Comparison of ENCODE assay signal across 1 cellular context in the genomic region with DNA sequence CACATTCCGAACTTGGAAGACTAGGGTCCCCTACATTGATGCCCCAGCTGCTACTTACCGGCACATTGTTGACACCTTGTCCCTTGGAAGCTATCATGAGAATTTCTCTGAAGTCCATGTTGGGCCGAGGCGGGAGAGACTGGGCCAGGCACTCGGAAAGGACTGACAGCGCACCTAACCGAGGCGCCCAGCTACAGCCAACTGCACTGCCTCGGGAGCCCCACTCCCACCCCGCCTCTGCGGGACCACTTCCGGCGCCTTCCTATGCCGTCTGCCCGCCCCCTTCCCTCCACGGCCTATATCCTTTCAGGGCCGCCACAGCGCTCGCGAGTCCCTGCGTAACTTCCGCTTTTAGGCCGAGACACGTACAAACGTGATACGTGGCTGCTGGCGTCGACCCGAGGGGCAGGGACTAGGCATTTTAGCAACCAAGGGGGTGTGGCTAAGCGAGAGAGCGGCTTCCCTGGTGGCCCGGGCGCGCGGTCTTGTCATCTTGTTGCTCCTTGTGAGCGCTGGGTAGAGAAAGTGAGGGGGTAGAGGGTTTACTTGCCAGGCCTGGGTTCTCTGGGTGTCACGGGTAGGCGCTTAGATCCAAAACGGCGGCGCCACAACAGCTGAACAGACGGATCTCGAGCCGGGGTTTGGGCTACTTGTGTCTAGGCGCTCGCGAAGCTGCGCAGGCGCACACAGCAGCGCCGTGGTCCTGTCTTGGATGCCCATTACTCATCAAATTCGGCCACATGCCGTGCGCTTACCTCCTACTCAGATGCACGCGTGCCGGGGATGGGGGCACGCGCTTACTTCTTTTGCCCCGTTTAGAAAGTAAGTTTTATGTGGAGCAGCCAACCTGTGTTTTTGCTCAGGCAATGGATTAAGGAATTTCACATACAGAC.
TF ChIP-seq lines count a peak whose summit lies in the region.

A gene with protein sequence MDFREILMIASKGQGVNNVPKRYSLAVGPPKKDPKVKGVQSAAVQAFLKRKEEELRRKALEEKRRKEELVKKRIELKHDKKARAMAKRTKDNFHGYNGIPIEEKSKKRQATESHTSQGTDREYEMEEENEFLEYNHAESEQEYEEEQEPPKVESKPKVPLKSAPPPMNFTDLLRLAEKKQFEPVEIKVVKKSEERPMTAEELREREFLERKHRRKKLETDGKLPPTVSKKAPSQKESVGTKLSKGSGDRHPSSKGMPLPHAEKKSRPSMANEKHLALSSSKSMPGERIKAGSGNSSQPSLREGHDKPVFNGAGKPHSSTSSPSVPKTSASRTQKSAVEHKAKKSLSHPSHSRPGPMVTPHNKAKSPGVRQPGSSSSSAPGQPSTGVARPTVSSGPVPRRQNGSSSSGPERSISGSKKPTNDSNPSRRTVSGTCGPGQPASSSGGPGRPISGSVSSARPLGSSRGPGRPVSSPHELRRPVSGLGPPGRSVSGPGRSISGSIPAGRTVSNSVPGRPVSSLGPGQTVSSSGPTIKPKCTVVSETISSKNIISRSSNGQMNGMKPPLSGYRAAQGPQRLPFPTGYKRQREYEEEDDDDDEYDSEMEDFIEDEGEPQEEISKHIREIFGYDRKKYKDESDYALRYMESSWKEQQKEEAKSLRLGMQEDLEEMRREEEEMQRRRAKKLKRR (minus strand): TSS at position 203 of the 893 bp plus-strand sequence. CDS start 85 bp downstream, at position 118.

TF ChIP-seq in GM12878, 131 proteins besides CTCF, POLR2A, EP300 and RAD21 (continued from another document and continues in another):
- TF ChIP-seq, protein P1, sequence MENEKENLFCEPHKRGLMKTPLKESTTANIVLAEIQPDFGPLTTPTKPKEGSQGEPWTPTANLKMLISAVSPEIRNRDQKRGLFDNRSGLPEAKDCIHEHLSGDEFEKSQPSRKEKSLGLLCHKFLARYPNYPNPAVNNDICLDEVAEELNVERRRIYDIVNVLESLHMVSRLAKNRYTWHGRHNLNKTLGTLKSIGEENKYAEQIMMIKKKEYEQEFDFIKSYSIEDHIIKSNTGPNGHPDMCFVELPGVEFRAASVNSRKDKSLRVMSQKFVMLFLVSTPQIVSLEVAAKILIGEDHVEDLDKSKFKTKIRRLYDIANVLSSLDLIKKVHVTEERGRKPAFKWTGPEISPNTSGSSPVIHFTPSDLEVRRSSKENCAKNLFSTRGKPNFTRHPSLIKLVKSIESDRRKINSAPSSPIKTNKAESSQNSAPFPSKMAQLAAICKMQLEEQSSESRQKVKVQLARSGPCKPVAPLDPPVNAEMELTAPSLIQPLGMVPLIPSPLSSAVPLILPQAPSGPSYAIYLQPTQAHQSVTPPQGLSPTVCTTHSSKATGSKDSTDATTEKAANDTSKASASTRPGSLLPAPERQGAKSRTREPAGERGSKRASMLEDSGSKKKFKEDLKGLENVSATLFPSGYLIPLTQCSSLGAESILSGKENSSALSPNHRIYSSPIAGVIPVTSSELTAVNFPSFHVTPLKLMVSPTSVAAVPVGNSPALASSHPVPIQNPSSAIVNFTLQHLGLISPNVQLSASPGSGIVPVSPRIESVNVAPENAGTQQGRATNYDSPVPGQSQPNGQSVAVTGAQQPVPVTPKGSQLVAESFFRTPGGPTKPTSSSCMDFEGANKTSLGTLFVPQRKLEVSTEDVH (IDR thresholded peaks at IDR 0.05; ENCODE audit: low read depth, partially characterized antibody), result peak; percentile 68
- no peak for TF ChIP-seq NR2F1 (conservative IDR thresholded peaks at IDR 0.05)
- no peak for TF ChIP-seq KAT2A (conservative IDR thresholded peaks at IDR 0.05; ENCODE audit: control insufficient read depth, low read depth, low read length)
- TF ChIP-seq, protein P2, sequence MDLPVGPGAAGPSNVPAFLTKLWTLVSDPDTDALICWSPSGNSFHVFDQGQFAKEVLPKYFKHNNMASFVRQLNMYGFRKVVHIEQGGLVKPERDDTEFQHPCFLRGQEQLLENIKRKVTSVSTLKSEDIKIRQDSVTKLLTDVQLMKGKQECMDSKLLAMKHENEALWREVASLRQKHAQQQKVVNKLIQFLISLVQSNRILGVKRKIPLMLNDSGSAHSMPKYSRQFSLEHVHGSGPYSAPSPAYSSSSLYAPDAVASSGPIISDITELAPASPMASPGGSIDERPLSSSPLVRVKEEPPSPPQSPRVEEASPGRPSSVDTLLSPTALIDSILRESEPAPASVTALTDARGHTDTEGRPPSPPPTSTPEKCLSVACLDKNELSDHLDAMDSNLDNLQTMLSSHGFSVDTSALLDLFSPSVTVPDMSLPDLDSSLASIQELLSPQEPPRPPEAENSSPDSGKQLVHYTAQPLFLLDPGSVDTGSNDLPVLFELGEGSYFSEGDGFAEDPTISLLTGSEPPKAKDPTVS (IDR thresholded peaks at IDR 0.05; ENCODE audit: low read depth, low read length), result no peak
- TF ChIP-seq CEBPB (IDR thresholded peaks at IDR 0.05; ENCODE audit: borderline replicate concordance in 1 of 2, low read depth in 2 of 2, low read length in 2 of 2), result no peak
- TF ChIP-seq, protein P3, sequence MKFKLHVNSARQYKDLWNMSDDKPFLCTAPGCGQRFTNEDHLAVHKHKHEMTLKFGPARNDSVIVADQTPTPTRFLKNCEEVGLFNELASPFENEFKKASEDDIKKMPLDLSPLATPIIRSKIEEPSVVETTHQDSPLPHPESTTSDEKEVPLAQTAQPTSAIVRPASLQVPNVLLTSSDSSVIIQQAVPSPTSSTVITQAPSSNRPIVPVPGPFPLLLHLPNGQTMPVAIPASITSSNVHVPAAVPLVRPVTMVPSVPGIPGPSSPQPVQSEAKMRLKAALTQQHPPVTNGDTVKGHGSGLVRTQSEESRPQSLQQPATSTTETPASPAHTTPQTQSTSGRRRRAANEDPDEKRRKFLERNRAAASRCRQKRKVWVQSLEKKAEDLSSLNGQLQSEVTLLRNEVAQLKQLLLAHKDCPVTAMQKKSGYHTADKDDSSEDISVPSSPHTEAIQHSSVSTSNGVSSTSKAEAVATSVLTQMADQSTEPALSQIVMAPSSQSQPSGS (IDR thresholded peaks at IDR 0.05; ENCODE audit: low read length), result no peak
- peak; percentile 45; the same call in 1 of the 2 replicates for TF ChIP-seq ATF7 (IDR thresholded peaks at IDR 0.05; ENCODE audit: low read depth)
- no peak for TF ChIP-seq CBX5 (IDR thresholded peaks at IDR 0.05; ENCODE audit: low read depth)
- TF ChIP-seq, protein P4, sequence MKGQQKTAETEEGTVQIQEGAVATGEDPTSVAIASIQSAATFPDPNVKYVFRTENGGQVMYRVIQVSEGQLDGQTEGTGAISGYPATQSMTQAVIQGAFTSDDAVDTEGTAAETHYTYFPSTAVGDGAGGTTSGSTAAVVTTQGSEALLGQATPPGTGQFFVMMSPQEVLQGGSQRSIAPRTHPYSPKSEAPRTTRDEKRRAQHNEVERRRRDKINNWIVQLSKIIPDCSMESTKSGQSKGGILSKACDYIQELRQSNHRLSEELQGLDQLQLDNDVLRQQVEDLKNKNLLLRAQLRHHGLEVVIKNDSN (IDR thresholded peaks at IDR 0.05; ENCODE audit: borderline replicate concordance, extremely low read length, insufficient read depth, low read depth, low read length), result no peak
- no peak for TF ChIP-seq MTA2 (IDR thresholded peaks at IDR 0.05; ENCODE audit: low read depth)
- TF ChIP-seq, protein P5, sequence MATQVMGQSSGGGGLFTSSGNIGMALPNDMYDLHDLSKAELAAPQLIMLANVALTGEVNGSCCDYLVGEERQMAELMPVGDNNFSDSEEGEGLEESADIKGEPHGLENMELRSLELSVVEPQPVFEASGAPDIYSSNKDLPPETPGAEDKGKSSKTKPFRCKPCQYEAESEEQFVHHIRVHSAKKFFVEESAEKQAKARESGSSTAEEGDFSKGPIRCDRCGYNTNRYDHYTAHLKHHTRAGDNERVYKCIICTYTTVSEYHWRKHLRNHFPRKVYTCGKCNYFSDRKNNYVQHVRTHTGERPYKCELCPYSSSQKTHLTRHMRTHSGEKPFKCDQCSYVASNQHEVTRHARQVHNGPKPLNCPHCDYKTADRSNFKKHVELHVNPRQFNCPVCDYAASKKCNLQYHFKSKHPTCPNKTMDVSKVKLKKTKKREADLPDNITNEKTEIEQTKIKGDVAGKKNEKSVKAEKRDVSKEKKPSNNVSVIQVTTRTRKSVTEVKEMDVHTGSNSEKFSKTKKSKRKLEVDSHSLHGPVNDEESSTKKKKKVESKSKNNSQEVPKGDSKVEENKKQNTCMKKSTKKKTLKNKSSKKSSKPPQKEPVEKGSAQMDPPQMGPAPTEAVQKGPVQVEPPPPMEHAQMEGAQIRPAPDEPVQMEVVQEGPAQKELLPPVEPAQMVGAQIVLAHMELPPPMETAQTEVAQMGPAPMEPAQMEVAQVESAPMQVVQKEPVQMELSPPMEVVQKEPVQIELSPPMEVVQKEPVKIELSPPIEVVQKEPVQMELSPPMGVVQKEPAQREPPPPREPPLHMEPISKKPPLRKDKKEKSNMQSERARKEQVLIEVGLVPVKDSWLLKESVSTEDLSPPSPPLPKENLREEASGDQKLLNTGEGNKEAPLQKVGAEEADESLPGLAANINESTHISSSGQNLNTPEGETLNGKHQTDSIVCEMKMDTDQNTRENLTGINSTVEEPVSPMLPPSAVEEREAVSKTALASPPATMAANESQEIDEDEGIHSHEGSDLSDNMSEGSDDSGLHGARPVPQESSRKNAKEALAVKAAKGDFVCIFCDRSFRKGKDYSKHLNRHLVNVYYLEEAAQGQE (IDR thresholded peaks at IDR 0.05; ENCODE audit: low read depth, low read length), result no peak
- TF ChIP-seq WRNIP1 (IDR thresholded peaks at IDR 0.05; ENCODE audit: borderline replicate concordance, low read depth, low read length), result no peak
- TF ChIP-seq ZNF24 (IDR thresholded peaks at IDR 0.05), result no peak
- TF ChIP-seq, protein P6, sequence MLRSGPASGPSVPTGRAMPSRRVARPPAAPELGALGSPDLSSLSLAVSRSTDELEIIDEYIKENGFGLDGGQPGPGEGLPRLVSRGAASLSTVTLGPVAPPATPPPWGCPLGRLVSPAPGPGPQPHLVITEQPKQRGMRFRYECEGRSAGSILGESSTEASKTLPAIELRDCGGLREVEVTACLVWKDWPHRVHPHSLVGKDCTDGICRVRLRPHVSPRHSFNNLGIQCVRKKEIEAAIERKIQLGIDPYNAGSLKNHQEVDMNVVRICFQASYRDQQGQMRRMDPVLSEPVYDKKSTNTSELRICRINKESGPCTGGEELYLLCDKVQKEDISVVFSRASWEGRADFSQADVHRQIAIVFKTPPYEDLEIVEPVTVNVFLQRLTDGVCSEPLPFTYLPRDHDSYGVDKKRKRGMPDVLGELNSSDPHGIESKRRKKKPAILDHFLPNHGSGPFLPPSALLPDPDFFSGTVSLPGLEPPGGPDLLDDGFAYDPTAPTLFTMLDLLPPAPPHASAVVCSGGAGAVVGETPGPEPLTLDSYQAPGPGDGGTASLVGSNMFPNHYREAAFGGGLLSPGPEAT (IDR thresholded peaks at IDR 0.05; ENCODE audit: low read depth), result peak; percentile 79; the same call in 1 of the 2 replicates
- TF ChIP-seq, protein P7, sequence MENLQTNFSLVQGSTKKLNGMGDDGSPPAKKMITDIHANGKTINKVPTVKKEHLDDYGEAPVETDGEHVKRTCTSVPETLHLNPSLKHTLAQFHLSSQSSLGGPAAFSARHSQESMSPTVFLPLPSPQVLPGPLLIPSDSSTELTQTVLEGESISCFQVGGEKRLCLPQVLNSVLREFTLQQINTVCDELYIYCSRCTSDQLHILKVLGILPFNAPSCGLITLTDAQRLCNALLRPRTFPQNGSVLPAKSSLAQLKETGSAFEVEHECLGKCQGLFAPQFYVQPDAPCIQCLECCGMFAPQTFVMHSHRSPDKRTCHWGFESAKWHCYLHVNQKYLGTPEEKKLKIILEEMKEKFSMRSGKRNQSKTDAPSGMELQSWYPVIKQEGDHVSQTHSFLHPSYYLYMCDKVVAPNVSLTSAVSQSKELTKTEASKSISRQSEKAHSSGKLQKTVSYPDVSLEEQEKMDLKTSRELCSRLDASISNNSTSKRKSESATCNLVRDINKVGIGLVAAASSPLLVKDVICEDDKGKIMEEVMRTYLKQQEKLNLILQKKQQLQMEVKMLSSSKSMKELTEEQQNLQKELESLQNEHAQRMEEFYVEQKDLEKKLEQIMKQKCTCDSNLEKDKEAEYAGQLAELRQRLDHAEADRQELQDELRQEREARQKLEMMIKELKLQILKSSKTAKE (IDR thresholded peaks at IDR 0.05; ENCODE audit: low read depth, poor library complexity, severe bottlenecking), result no peak
- no peak for TF ChIP-seq YBX1 (IDR thresholded peaks at IDR 0.05)
- peak; percentile 31; the same call in 1 of the 2 replicates for TF ChIP-seq BCL11A (IDR thresholded peaks at IDR 0.05; ENCODE audit: low read depth, low read length)
- TF ChIP-seq, protein P8, sequence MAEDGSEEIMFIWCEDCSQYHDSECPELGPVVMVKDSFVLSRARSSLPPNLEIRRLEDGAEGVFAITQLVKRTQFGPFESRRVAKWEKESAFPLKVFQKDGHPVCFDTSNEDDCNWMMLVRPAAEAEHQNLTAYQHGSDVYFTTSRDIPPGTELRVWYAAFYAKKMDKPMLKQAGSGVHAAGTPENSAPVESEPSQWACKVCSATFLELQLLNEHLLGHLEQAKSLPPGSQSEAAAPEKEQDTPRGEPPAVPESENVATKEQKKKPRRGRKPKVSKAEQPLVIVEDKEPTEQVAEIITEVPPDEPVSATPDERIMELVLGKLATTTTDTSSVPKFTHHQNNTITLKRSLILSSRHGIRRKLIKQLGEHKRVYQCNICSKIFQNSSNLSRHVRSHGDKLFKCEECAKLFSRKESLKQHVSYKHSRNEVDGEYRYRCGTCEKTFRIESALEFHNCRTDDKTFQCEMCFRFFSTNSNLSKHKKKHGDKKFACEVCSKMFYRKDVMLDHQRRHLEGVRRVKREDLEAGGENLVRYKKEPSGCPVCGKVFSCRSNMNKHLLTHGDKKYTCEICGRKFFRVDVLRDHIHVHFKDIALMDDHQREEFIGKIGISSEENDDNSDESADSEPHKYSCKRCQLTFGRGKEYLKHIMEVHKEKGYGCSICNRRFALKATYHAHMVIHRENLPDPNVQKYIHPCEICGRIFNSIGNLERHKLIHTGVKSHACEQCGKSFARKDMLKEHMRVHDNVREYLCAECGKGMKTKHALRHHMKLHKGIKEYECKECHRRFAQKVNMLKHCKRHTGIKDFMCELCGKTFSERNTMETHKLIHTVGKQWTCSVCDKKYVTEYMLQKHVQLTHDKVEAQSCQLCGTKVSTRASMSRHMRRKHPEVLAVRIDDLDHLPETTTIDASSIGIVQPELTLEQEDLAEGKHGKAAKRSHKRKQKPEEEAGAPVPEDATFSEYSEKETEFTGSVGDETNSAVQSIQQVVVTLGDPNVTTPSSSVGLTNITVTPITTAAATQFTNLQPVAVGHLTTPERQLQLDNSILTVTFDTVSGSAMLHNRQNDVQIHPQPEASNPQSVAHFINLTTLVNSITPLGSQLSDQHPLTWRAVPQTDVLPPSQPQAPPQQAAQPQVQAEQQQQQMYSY (CRISPR knock-in tag; IDR thresholded peaks at IDR 0.05), result no peak
- peak; percentile 22; the same call in 1 of the 2 replicates for TF ChIP-seq PAX5 (IDR thresholded peaks at IDR 0.05; ENCODE audit: borderline replicate concordance, low read depth, low read length)
- TF ChIP-seq NR2C1 (IDR thresholded peaks at IDR 0.05), result peak; percentile 31; the same call in 1 of the 2 replicates
- TF ChIP-seq POLR2AphosphoS5 (IDR thresholded peaks at IDR 0.05; ENCODE audit: low read length), result peak; percentile 97
- peak; percentile 83; the same call in 1 of the 2 replicates for TF ChIP-seq POLR2AphosphoS2 (IDR thresholded peaks at IDR 0.05; ENCODE audit: low read depth, low read length)
- TF ChIP-seq PAX8 (IDR thresholded peaks at IDR 0.05), result no peak
- no peak for TF ChIP-seq FOXM1 (IDR thresholded peaks at IDR 0.05; ENCODE audit: low read depth, low read length)
- no peak for TF ChIP-seq BMI1 (IDR thresholded peaks at IDR 0.05; ENCODE audit: borderline replicate concordance)
- TF ChIP-seq NBN (IDR thresholded peaks at IDR 0.05), result peak; percentile 81; the same call in 1 of the 2 replicates
- TF ChIP-seq, protein P9, sequence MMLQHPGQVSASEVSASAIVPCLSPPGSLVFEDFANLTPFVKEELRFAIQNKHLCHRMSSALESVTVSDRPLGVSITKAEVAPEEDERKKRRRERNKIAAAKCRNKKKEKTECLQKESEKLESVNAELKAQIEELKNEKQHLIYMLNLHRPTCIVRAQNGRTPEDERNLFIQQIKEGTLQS (IDR thresholded peaks at IDR 0.05; ENCODE audit: borderline replicate concordance, extremely low read depth, low read depth, low read length), result peak; percentile 56; the same call in 1 of the 2 replicates
- no peak for TF ChIP-seq NFYA (IDR thresholded peaks at IDR 0.05; ENCODE audit: borderline replicate concordance, low read depth, low read length)
- 0 out of 2 replicates have a peak, but pooled peaks have one; percentile 55 for TF ChIP-seq HDAC2 (IDR thresholded peaks at IDR 0.05)
